ENCODE assay signal across 1 cellular context in the genomic region with DNA sequence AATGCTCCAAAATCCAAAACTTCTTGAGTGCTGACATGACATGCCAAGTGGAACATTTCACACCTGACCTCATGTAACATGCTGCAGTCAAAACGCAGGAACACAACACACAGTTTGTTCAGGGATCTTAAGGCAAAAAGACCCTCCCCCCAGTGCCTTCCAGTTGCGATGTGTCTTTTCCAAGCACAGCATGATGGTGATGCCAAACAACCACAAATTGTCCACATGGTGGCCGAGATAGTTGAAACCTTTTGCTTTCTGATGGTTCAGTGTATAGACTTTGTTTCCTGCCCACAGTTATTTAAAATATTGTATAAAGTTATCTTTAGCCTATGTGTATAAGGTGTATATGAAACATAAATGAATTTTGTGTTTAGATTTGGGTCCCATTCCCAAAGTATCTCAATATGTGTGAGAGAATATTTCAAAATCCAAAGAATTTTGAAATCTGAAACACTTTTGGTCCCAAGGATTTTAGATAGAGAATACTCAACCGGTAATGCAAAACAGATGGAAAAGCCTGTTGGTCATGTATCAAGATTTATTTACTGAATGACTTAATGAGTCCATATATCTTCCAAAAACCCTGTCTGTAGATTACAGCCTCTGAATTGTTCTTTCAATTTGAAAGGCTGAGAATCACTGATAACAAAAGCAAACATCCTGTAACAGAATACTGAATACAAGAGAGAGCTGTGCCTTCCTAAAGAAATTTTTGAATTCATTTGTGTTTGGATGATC.
A peak's percentile ranks its signal among the peaks of the same experiment; 100 is the strongest.
TF ChIP-seq lines count a peak whose summit lies in the region.

No MANE protein-coding gene starts in this region.

TF ChIP-seq in HEK293, 187 proteins besides CTCF, POLR2A, EP300 and RAD21 (continued from another document and continues in another):
- TF ChIP-seq, protein P1, sequence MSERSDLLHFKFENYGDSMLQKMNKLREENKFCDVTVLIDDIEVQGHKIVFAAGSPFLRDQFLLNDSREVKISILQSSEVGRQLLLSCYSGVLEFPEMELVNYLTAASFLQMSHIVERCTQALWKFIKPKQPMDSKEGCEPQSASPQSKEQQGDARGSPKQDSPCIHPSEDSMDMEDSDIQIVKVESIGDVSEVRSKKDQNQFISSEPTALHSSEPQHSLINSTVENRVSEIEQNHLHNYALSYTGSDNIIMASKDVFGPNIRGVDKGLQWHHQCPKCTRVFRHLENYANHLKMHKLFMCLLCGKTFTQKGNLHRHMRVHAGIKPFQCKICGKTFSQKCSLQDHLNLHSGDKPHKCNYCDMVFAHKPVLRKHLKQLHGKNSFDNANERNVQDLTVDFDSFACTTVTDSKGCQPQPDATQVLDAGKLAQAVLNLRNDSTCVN (tag by site-specific recombination; optimal IDR thresholded peaks at IDR 0.05) = no peak
- TF ChIP-seq ZNF223 (tag by site-specific recombination; IDR thresholded peaks at IDR 0.05) (no peak), KLF9 (tag by site-specific recombination; IDR thresholded peaks at IDR 0.05; ENCODE audit: low read depth) (no peak), ZNF624 (tag by site-specific recombination; IDR thresholded peaks at IDR 0.05) (no peak), ZNF350 (tag by site-specific recombination; IDR thresholded peaks at IDR 0.05) (no peak), ZEB2 (tag by site-specific recombination; IDR thresholded peaks at IDR 0.05) (peak; percentile 99), SETDB1 (IDR thresholded peaks at IDR 0.05; ENCODE audit: insufficient read length, low read length) (no peak), ZNF777 (tag by site-specific recombination; IDR thresholded peaks at IDR 0.05; ENCODE audit: borderline replicate concordance) (no peak), ZNF560 (tag by site-specific recombination; IDR thresholded peaks at IDR 0.05; ENCODE audit: borderline replicate concordance) (no peak), ZNF677 (tag by site-specific recombination; IDR thresholded peaks at IDR 0.05) (no peak), ZNF202 (tag by site-specific recombination; IDR thresholded peaks at IDR 0.05; ENCODE audit: borderline replicate concordance) (no peak), ZNF138 (tag by site-specific recombination; IDR thresholded peaks at IDR 0.05; ENCODE audit: borderline replicate concordance) (no peak), ZNF501 (tag by site-specific recombination; IDR thresholded peaks at IDR 0.05) (peak; percentile 66; the same call in 1 of the 2 replicates), ZNF664 (tag by site-specific recombination; IDR thresholded peaks at IDR 0.05) (peak; percentile 53; the same call in 1 of the 2 replicates), ZNF211 (tag by site-specific recombination; IDR thresholded peaks at IDR 0.05; ENCODE audit: low read depth) (no peak), ZFP3 (tag by site-specific recombination; IDR thresholded peaks at IDR 0.05; ENCODE audit: low read depth) (no peak; the same call in 1 of the 2 replicates), ZNF610 (tag by site-specific recombination; IDR thresholded peaks at IDR 0.05; ENCODE audit: borderline replicate concordance) (no peak), KLF7 (tag by site-specific recombination; IDR thresholded peaks at IDR 0.05; ENCODE audit: borderline replicate concordance) (0 out of 2 replicates have a peak, but pooled peaks have one; percentile 38), ZNF394 (tag by site-specific recombination; IDR thresholded peaks at IDR 0.05; ENCODE audit: borderline replicate concordance) (peak; percentile 58; the same call in 1 of the 2 replicates), KLF16 (tag by site-specific recombination; IDR thresholded peaks at IDR 0.05) (no peak), ZNF660 (tag by site-specific recombination; IDR thresholded peaks at IDR 0.05) (no peak), ZNF354C (tag by site-specific recombination; IDR thresholded peaks at IDR 0.05; ENCODE audit: borderline replicate concordance, low read depth) (no peak), ZNF169 (tag by site-specific recombination; IDR thresholded peaks at IDR 0.05) (no peak), ZNF112 (tag by site-specific recombination; IDR thresholded peaks at IDR 0.05) (no peak), IKZF3 (tag by site-specific recombination; IDR thresholded peaks at IDR 0.05) (peak; percentile 85), ZNF514 (tag by site-specific recombination; IDR thresholded peaks at IDR 0.05) (no peak), ZBTB8A (tag by site-specific recombination; IDR thresholded peaks at IDR 0.05) (peak; percentile 54), ZNF132 (tag by site-specific recombination; IDR thresholded peaks at IDR 0.05; ENCODE audit: borderline replicate concordance) (no peak), ZNF785 (tag by site-specific recombination; IDR thresholded peaks at IDR 0.05) (no peak), ZNF239 (tag by site-specific recombination; IDR thresholded peaks at IDR 0.05) (no peak), YY1 (tag by site-specific recombination; IDR thresholded peaks at IDR 0.05) (no peak), ZNF416 (tag by site-specific recombination; IDR thresholded peaks at IDR 0.05) (no peak), ZNF37A (tag by site-specific recombination; IDR thresholded peaks at IDR 0.05) (peak; percentile 39; the same call in 1 of the 2 replicates), ZNF558 (tag by site-specific recombination; IDR thresholded peaks at IDR 0.05) (0 out of 2 replicates have a peak, but pooled peaks have one; percentile 31)
- TF ChIP-seq, protein P2, sequence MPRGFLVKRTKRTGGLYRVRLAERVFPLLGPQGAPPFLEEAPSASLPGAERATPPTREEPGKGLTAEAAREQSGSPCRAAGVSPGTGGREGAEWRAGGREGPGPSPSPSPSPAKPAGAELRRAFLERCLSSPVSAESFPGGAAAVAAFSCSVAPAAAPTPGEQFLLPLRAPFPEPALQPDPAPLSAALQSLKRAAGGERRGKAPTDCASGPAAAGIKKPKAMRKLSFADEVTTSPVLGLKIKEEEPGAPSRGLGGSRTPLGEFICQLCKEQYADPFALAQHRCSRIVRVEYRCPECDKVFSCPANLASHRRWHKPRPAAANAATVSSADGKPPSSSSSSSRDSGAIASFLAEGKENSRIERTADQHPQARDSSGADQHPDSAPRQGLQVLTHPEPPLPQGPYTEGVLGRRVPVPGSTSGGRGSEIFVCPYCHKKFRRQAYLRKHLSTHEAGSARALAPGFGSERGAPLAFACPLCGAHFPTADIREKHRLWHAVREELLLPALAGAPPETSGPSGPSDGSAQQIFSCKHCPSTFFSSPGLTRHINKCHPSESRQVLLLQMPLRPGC (tag by site-specific recombination; IDR thresholded peaks at IDR 0.05) = peak; percentile 98
- TF ChIP-seq, protein P3, sequence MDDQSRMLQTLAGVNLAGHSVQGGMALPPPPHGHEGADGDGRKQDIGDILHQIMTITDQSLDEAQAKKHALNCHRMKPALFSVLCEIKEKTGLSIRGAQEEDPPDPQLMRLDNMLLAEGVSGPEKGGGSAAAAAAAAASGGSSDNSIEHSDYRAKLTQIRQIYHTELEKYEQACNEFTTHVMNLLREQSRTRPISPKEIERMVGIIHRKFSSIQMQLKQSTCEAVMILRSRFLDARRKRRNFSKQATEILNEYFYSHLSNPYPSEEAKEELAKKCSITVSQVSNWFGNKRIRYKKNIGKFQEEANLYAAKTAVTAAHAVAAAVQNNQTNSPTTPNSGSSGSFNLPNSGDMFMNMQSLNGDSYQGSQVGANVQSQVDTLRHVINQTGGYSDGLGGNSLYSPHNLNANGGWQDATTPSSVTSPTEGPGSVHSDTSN (CRISPR knock-in tag; IDR thresholded peaks at IDR 0.05) = no peak
- TF ChIP-seq, protein P4, sequence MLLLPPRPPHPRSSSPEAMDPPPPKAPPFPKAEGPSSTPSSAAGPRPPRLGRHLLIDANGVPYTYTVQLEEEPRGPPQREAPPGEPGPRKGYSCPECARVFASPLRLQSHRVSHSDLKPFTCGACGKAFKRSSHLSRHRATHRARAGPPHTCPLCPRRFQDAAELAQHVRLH (tag by site-specific recombination; IDR thresholded peaks at IDR 0.05) = peak; percentile 90; the same call in 1 of the 2 replicates
- TF ChIP-seq, protein P5, sequence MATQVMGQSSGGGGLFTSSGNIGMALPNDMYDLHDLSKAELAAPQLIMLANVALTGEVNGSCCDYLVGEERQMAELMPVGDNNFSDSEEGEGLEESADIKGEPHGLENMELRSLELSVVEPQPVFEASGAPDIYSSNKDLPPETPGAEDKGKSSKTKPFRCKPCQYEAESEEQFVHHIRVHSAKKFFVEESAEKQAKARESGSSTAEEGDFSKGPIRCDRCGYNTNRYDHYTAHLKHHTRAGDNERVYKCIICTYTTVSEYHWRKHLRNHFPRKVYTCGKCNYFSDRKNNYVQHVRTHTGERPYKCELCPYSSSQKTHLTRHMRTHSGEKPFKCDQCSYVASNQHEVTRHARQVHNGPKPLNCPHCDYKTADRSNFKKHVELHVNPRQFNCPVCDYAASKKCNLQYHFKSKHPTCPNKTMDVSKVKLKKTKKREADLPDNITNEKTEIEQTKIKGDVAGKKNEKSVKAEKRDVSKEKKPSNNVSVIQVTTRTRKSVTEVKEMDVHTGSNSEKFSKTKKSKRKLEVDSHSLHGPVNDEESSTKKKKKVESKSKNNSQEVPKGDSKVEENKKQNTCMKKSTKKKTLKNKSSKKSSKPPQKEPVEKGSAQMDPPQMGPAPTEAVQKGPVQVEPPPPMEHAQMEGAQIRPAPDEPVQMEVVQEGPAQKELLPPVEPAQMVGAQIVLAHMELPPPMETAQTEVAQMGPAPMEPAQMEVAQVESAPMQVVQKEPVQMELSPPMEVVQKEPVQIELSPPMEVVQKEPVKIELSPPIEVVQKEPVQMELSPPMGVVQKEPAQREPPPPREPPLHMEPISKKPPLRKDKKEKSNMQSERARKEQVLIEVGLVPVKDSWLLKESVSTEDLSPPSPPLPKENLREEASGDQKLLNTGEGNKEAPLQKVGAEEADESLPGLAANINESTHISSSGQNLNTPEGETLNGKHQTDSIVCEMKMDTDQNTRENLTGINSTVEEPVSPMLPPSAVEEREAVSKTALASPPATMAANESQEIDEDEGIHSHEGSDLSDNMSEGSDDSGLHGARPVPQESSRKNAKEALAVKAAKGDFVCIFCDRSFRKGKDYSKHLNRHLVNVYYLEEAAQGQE (tag by site-specific recombination; IDR thresholded peaks at IDR 0.05) = no peak
- TF ChIP-seq, protein P6, sequence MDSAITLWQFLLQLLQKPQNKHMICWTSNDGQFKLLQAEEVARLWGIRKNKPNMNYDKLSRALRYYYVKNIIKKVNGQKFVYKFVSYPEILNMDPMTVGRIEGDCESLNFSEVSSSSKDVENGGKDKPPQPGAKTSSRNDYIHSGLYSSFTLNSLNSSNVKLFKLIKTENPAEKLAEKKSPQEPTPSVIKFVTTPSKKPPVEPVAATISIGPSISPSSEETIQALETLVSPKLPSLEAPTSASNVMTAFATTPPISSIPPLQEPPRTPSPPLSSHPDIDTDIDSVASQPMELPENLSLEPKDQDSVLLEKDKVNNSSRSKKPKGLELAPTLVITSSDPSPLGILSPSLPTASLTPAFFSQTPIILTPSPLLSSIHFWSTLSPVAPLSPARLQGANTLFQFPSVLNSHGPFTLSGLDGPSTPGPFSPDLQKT (IDR thresholded peaks at IDR 0.05; ENCODE audit: borderline replicate concordance, low read depth, low read length) = no peak
- TF ChIP-seq, protein P7, sequence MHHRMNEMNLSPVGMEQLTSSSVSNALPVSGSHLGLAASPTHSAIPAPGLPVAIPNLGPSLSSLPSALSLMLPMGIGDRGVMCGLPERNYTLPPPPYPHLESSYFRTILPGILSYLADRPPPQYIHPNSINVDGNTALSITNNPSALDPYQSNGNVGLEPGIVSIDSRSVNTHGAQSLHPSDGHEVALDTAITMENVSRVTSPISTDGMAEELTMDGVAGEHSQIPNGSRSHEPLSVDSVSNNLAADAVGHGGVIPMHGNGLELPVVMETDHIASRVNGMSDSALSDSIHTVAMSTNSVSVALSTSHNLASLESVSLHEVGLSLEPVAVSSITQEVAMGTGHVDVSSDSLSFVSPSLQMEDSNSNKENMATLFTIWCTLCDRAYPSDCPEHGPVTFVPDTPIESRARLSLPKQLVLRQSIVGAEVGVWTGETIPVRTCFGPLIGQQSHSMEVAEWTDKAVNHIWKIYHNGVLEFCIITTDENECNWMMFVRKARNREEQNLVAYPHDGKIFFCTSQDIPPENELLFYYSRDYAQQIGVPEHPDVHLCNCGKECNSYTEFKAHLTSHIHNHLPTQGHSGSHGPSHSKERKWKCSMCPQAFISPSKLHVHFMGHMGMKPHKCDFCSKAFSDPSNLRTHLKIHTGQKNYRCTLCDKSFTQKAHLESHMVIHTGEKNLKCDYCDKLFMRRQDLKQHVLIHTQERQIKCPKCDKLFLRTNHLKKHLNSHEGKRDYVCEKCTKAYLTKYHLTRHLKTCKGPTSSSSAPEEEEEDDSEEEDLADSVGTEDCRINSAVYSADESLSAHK (tag by site-specific recombination; IDR thresholded peaks at IDR 0.05) = peak; percentile 94
- TF ChIP-seq, protein P8, sequence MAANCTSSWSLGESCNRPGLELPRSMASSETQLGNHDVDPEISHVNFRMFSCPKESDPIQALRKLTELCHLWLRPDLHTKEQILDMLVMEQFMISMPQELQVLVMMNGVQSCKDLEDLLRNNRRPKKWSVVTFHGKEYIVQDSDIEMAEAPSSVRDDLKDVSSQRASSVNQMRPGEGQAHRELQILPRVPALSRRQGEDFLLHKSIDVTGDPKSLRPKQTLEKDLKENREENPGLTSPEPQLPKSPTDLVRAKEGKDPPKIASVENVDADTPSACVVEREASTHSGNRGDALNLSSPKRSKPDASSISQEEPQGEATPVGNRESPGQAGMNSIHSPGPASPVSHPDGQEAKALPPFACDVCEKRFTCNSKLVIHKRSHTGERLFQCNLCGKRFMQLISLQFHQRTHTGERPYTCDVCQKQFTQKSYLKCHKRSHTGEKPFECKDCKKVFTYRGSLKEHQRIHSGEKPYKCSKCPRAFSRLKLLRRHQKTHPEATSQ (tag by site-specific recombination; IDR thresholded peaks at IDR 0.05) = no peak
- TF ChIP-seq, protein P9, sequence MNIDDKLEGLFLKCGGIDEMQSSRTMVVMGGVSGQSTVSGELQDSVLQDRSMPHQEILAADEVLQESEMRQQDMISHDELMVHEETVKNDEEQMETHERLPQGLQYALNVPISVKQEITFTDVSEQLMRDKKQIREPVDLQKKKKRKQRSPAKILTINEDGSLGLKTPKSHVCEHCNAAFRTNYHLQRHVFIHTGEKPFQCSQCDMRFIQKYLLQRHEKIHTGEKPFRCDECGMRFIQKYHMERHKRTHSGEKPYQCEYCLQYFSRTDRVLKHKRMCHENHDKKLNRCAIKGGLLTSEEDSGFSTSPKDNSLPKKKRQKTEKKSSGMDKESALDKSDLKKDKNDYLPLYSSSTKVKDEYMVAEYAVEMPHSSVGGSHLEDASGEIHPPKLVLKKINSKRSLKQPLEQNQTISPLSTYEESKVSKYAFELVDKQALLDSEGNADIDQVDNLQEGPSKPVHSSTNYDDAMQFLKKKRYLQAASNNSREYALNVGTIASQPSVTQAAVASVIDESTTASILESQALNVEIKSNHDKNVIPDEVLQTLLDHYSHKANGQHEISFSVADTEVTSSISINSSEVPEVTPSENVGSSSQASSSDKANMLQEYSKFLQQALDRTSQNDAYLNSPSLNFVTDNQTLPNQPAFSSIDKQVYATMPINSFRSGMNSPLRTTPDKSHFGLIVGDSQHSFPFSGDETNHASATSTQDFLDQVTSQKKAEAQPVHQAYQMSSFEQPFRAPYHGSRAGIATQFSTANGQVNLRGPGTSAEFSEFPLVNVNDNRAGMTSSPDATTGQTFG (tag by site-specific recombination; IDR thresholded peaks at IDR 0.05; ENCODE audit: borderline replicate concordance) = no peak
